ENCODE assay signal across 28 cellular contexts in the genomic region with DNA sequence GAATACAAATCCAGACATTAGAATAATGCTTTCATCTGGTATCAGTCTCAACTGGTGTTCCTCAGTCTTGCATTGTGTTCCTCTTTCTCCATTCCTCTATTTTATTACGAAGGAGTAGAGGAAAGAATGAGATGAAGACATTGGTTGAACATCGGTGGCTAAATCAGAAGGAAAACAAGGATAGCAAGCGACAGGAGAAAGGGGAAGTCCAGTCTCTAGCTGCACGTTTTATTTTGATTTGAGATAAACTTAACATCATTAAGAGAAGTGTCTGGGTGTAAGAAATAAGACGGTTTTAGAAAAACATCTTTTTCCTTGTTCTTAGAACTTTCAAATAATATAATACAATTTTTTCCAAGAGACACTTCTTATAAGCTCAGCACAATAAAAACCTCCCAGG. TPM values are rescaled to one million over a fixed set of nuclear protein-coding genes. Genes with fewer than 3 reads are reported as not detected.
"Had no signal": no experiment of that assay in that cellular context is flagged by ENCODE, and none has a peak within 500 bp of the region (broad histone marks: within the 10 kb centered on the region; RNA-seq: fewer than 3 reads in every experiment).

No MANE protein-coding gene starts in this region.

- H3K4me1 ChIP-seq: adrenal gland, colonic mucosa had no signal

- H3K27me3 ChIP-seq: adrenal gland, body of pancreas, colonic mucosa, esophagus squamous epithelium had no signal

- H3K27ac ChIP-seq: adrenal gland, body of pancreas, colonic mucosa, epithelial cell of prostate, esophagus squamous epithelium, WERI-Rb-1 had no signal

- ATAC-seq: activated CD4-positive, CD25-positive, alpha-beta regulatory T cell treated with anti-CD3 and anti-CD28 coated beads, Interleukin-2, amount 50 U/mL, for 24 hours; activated CD8-positive, alpha-beta T cell treated with anti-CD3 and anti-CD28 coated beads for 36 hours; activated naive CD8-positive, alpha-beta T cell treated with anti-CD3 and anti-CD28 coated beads, Interleukin-2, amount 50 U/mL, for 24 hours; activated T-cell treated with anti-CD3 and anti-CD28 coated beads, Interleukin-2, amount 50 U/mL, for 4 hours; body of pancreas; T-helper 17 cell had no signal

- H3K4me3 ChIP-seq: adrenal gland, body of pancreas, colonic mucosa, esophagus squamous epithelium had no signal

- H3K36me3 ChIP-seq: adrenal gland, colonic mucosa, esophagus squamous epithelium, WERI-Rb-1 had no signal

- DNase-seq: activated B cell treated with CpG ODN at 0.5 μM for 24 hours; activated CD4-positive, alpha-beta T cell treated with anti-CD3 and anti-CD28 coated beads for 48 hours; activated CD4-positive, alpha-beta T cell treated with anti-CD3 and anti-CD28 coated beads, Interleukin-2, amount 50 U/mL, for 1 hour; activated CD4-positive, alpha-beta T cell treated with anti-CD3 and anti-CD28 coated beads, Interleukin-2, amount 50 U/mL, for 48 hours; activated CD8-positive, alpha-beta memory T cell treated with anti-CD3 and anti-CD28 coated beads for 24 hours; activated CD8-positive, alpha-beta T cell treated with anti-CD3 and anti-CD28 coated beads for 36 hours; activated effector memory CD4-positive, alpha-beta T cell treated with anti-CD3 and anti-CD28 coated beads, Interleukin-2, amount 50 U/mL, for 16 hours; activated naive CD4-positive, alpha-beta T cell treated with anti-CD3 and anti-CD28 coated beads for 36 hours; activated naive CD8-positive, alpha-beta T cell treated with anti-CD3 and anti-CD28 coated beads for 36 hours; activated naive CD8-positive, alpha-beta T cell treated with anti-CD3 and anti-CD28 coated beads, Interleukin-2, amount 50 U/mL, for 24 hours; activated T-cell treated with anti-CD3 and anti-CD28 coated beads, Interleukin-2, amount 50 U/mL, for 4 hours; adrenal gland; amygdala; aorta; body of pancreas; caudate nucleus; colonic mucosa; effector CD8-positive, alpha-beta T cell; esophagus squamous epithelium; foreskin melanocyte; head of caudate nucleus; T-helper 1 cell; T-helper 17 cell; T1000; WERI-Rb-1 had no signal

- H3K9me3 ChIP-seq: adrenal gland, body of pancreas, colonic mucosa, esophagus squamous epithelium had no signal

RNA-seq across cellular contexts. Expression of gene SOX6, which starts 6.2 kb away (rescaled TPM):
- total RNA-seq: activated B cell treated with CpG ODN at 0.5 μM for 24 hours; activated naive CD4-positive, alpha-beta T cell treated with anti-CD3 and anti-CD28 coated beads for 36 hours; activated T-helper 1 cell treated with anti-CD3 and anti-CD28 coated beads, Interleukin-12 subunit alpha, Interleukin-12 subunit beta, Interleukin-2, Interleukin-4 antibody, amounts not matched to agents 30 ng/mL and 10 ng/mL and 1 ng/mL, durations not matched to agents 14 hours and 24 hours and 36 hours had no signal
